12 cellular contexts compared by ENCODE assay signal in the genomic region with DNA sequence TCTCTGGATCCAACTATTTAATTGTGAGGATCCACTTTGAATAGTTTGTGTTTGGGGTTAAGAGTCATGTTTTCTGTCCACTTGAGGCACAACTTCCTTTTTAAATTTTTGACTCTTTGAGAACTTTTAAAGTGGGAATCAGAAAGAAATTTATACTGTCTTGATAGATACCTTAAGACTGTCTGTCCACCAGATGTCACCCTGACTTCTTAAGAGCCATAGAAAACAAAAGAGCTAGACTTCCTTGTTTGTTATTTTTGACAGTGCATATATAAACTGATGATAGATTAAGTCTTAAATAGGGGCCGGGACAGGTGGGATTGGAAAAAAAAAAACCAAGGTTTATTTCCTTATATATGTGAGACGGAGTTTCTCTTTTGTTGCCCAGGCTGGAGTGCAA. TPM values are rescaled to one million over a fixed set of nuclear protein-coding genes. Genes with fewer than 3 reads are reported as not detected.
A peak's percentile ranks its signal among the peaks of the same experiment; 100 is the strongest.
DNase-seq lines count a peak whose midpoint lies in the region; ATAC-seq, FAIRE-seq and TF ChIP-seq lines count a peak whose summit lies in the region.
"Had no signal": no experiment of that assay in that cellular context is flagged by ENCODE, and none has a peak within 500 bp of the region (broad histone marks: within the 10 kb centered on the region; RNA-seq: fewer than 3 reads in every experiment).

No MANE protein-coding gene starts in this region.

- no peaks in the 10 kb centered on the region for H3K27me3 Mint-ChIP-seq in CD8-positive, alpha-beta T cell (ENCODE audit: low read depth)

- TF ChIP-seq RAD21 in GM12878 (IDR thresholded peaks at IDR 0.05; ENCODE audit: insufficient read depth, low read depth, low read length) (peak; percentile 43), neural cell (conservative IDR thresholded peaks at IDR 0.05) (peak; percentile 79)

- 14% methylated on average over 2 of the region's 2 CpGs for WGBS in GM12878 (ENCODE audit: insufficient coverage, insufficient replicate concordance, low lambda C conversion rate, missing lambda C conversion rate)

- CTCF ChIA-PET in GM12878 (lab: Yijun Ruan, JAX): interaction anchor here (0.7 to 3.9 kb wide), 8 partner anchors 10 to 1628 kb away, joined by 3 to 26 read pairs (median 4); no protein-coding TSS in a partner anchor
- CTCF ChIA-PET in CD8-positive, alpha-beta T cell (lab: Charles Lee): no interaction called here

- RAD21 ChIA-PET in GM12878 (lab: Charles Lee; ENCODE audit: unreplicated experiment): interaction anchor here (0.5 to 1.0 kb wide), 3 partner anchors 1480 to 1628 kb away, joined by 3 read pairs; no protein-coding TSS in a partner anchor

- TF ChIP-seq EP300 in GM12878 (IDR thresholded peaks at IDR 0.05; ENCODE audit: borderline replicate concordance in 1 of 2, control insufficient read depth in 1 of 2, low read depth in 2 of 2, low read length in 2 of 2): no peak
- TF ChIP-seq EP300 in neural cell (conservative IDR thresholded peaks at IDR 0.05; ENCODE audit: poor library complexity, severe bottlenecking): no peak

- no TSS peak for BruUV-seq in GM12878 (replicated peaks; lab: Mats Ljungman, UMichigan)

- DNase-seq in NCI-H1092 treated with DMSO at 0.1 percent for 48 hours (lab: John Stamatoyannopoulos, UW) (peak; percentile 29), NCI-H1092 (lab: John Stamatoyannopoulos, UW) (no peak), MM.1S (peak; percentile 32), GM12878 (ENCODE audit: low read depth, low spot score) (no peak), coronary artery (ENCODE audit: low spot score) (no peak)
- no peak for DNase-seq in CD8-positive, alpha-beta T cell
- DNase-seq: activated T-cell treated with anti-CD3 and anti-CD28 coated beads, Interleukin-2, amount 50 U/mL, for 48 hours; effector CD4-positive, alpha-beta T cell; stimulated activated CD4-positive, alpha-beta T cell treated with anti-CD3 and anti-CD28 coated beads, Interleukin-12 subunit alpha, Interleukin-12 subunit beta, amount 100 ng/mL, for 4 hours had no signal

- H3K4me2 ChIP-seq in MM.1S (ENCODE audit: low read depth, low read length) (no peak overlapping the region), GM12878 (ENCODE audit: control insufficient read depth, insufficient read depth) (no peak overlapping the region), neural cell (ENCODE audit: low read length) (no peak overlapping the region)

- H3F3A ChIP-seq in MM.1S (ENCODE audit: insufficient read depth, low read length) (no peaks in the 10 kb centered on the region), neural cell (ENCODE audit: insufficient read depth, low read length, poor library complexity, severe bottlenecking) (no peaks in the 10 kb centered on the region)

- POLR2A ChIA-PET in GM12878 (lab: Charles Lee): no interaction called here
- POLR2A ChIA-PET in CD8-positive, alpha-beta T cell (lab: Charles Lee): no interaction called here

- SMC1A ChIA-PET in GM12878 (lab: Charles Lee; ENCODE audit: uncharacterized antibody, unreplicated experiment): interaction anchor here (0.7 to 1.6 kb wide), 5 partner anchors 142 to 1385 kb away, joined by 3 to 4 read pairs (median 3); partner anchors contain the start of gene RSL24D1

- H3K9me2 ChIP-seq in MM.1S (replicated peaks; ENCODE audit: insufficient read depth, low read length): no peaks in the 10 kb centered on the region
- H3K9me2 ChIP-seq in neural cell (ENCODE audit: insufficient read depth, low read length): no peaks in the 10 kb centered on the region

- H3K9ac ChIP-seq in MM.1S (ENCODE audit: low read length) (no peak overlapping the region), GM12878 (ENCODE audit: control insufficient read depth, insufficient read depth, low read length) (no peak overlapping the region), neural cell (ENCODE audit: low read length) (no peak overlapping the region)

- no peak overlapping the region for H3K27ac Mint-ChIP-seq in CD8-positive, alpha-beta T cell

- H2AFZ ChIP-seq in MM.1S (ENCODE audit: low read length) (no peak overlapping the region), GM12878 (ENCODE audit: control insufficient read depth, low read depth, low read length) (no peak overlapping the region), neural cell (ENCODE audit: low read depth, low read length) (no peak overlapping the region)

- TF ChIP-seq POLR2A in GM12878 (IDR thresholded peaks at IDR 0.05; ENCODE audit: low read depth, low read length): no peak

- H3K4me3 ChIP-seq in MM.1S (ENCODE audit: low read length): no peak overlapping the region
- H3K4me3 ChIP-seq in GM12878: no peak overlapping the region
- no peak overlapping the region for H3K4me3 ChIP-seq in neural cell (ENCODE audit: low read length)
- no peak overlapping the region for H3K4me3 ChIP-seq in CD8-positive, alpha-beta T cell (ENCODE audit: low read depth, low read length)
- no peak overlapping the region for H3K4me3 ChIP-seq in coronary artery

- intact Hi-C loops in GM12878 (cut with micrococcal nuclease; ENCODE audit: unreplicated experiment): no loop called here
- intact Hi-C loops in CD8-positive, alpha-beta T cell (cut with DNase I, micrococcal nuclease): no loop called here

- H3K36me3 Mint-ChIP-seq in CD8-positive, alpha-beta T cell: no peaks in the 10 kb centered on the region

- H3K79me2 ChIP-seq in MM.1S (ENCODE audit: low read length) (no peaks in the 10 kb centered on the region), GM12878 (ENCODE audit: control insufficient read depth, insufficient read depth, low read length) (no peaks in the 10 kb centered on the region), neural cell (replicated peaks; ENCODE audit: insufficient read depth, low read length) (no peaks in the 10 kb centered on the region)

- no peaks in the 10 kb centered on the region for H3K4me1 Mint-ChIP-seq in CD8-positive, alpha-beta T cell (ENCODE audit: low read depth)

- H3K9me3 Mint-ChIP-seq in CD8-positive, alpha-beta T cell: no peaks in the 10 kb centered on the region

- H3K4me1 ChIP-seq in MM.1S (ENCODE audit: low read length) (no peaks in the 10 kb centered on the region), GM12878 (ENCODE audit: control insufficient read depth, insufficient read depth, low read length) (no peaks in the 10 kb centered on the region)
- no peaks in the 10 kb centered on the region for H3K4me1 ChIP-seq in CD8-positive, alpha-beta T cell (ENCODE audit: insufficient read depth, low read length)

- TF ChIP-seq CTCF in MM.1S (IDR thresholded peaks at IDR 0.05; ENCODE audit: low read length) (peak; percentile 34), GM12878 (IDR thresholded peaks at IDR 0.05 in 2 of 3, conservative IDR thresholded peaks at IDR 0.05 in 1 of 3; ENCODE audit: control insufficient read depth in 2 of 3, extremely low read depth in 1 of 3, insufficient read depth in 1 of 3, low read depth in 3 of 3, low read length in 3 of 3) (peak in 1 of 3 experiments; percentile 5; a peak in 1 of 6 replicates), neural cell (IDR thresholded peaks at IDR 0.05; ENCODE audit: poor library complexity, severe bottlenecking) (peak; percentile 72), coronary artery (IDR thresholded peaks at IDR 0.05) (no peak)
- TF ChIP-seq CTCF in CD8-positive, alpha-beta T cell (IDR thresholded peaks at IDR 0.05): no peak

- H3K9me3 ChIP-seq in MM.1S (replicated peaks; ENCODE audit: insufficient read depth, low read length) (no peaks in the 10 kb centered on the region), GM12878 (replicated peaks; ENCODE audit: control insufficient read depth, insufficient read depth, low read length) (no peaks in the 10 kb centered on the region), neural cell (ENCODE audit: low read length) (no peaks in the 10 kb centered on the region)
- no peaks in the 10 kb centered on the region for H3K9me3 ChIP-seq in CD8-positive, alpha-beta T cell (ENCODE audit: low read length)

- H4K20me1 ChIP-seq in MM.1S (ENCODE audit: insufficient read depth, low read length) (no peaks in the 10 kb centered on the region), GM12878 (ENCODE audit: control insufficient read depth, insufficient read depth) (no peaks in the 10 kb centered on the region), neural cell (ENCODE audit: insufficient read depth) (no peaks in the 10 kb centered on the region)

- no peak for FAIRE-seq in GM12878 (lab: Jason Lieb, UNC)
- FAIRE-seq: GM12891 had no signal

- no peak overlapping the region for H3K27ac ChIP-seq in MM.1S (ENCODE audit: low read length)
- H3K27ac ChIP-seq in GM12878 (ENCODE audit: control insufficient read depth, insufficient read depth): no peak overlapping the region
- no peak overlapping the region for H3K27ac ChIP-seq in neural cell (ENCODE audit: low read length)
- H3K27ac ChIP-seq in CD8-positive, alpha-beta T cell (ENCODE audit: low read depth, low read length): no peak overlapping the region
- H3K27ac ChIP-seq in coronary artery: no peak overlapping the region

- H3K27me3 ChIP-seq in MM.1S (replicated peaks; ENCODE audit: insufficient read depth, low read length): no peaks in the 10 kb centered on the region
- no peaks in the 10 kb centered on the region for H3K27me3 ChIP-seq in GM12878 (replicated peaks in 1 of 2; ENCODE audit: control insufficient read depth in 2 of 2, insufficient read depth in 2 of 2, low read length in 1 of 2)
- H3K27me3 ChIP-seq in neural cell (ENCODE audit: insufficient read depth, low read depth, low read length): no peaks in the 10 kb centered on the region
- no peaks in the 10 kb centered on the region for H3K27me3 ChIP-seq in CD8-positive, alpha-beta T cell (ENCODE audit: insufficient read depth, low read length)

- no peak overlapping the region for H3K4me3 Mint-ChIP-seq in CD8-positive, alpha-beta T cell

- no peaks in the 10 kb centered on the region for H3K36me3 ChIP-seq in MM.1S (replicated peaks; ENCODE audit: insufficient read depth, low read length)
- no peaks in the 10 kb centered on the region for H3K36me3 ChIP-seq in GM12878 (ENCODE audit: control insufficient read depth in 2 of 2, insufficient read depth in 2 of 2, low read length in 1 of 2)
- no peaks in the 10 kb centered on the region for H3K36me3 ChIP-seq in neural cell (ENCODE audit: insufficient read depth, low read length)
- H3K36me3 ChIP-seq in CD8-positive, alpha-beta T cell (ENCODE audit: insufficient read depth, low read length): no peaks in the 10 kb centered on the region

- in situ Hi-C loops in GM12878 (cut with MboI): loop anchor here (25.0 kb wide), 1 partner anchor 1626 kb away; no protein-coding TSS in a partner anchor

- ATAC-seq in GM12878 (peak; percentile 76), GM21515 (IDR thresholded peaks at IDR 0.05; ENCODE audit: unreplicated experiment) (no peak)
- no peak for ATAC-seq in CD8-positive, alpha-beta T cell

RNA-seq across cellular contexts. Expression of gene WDR72, which starts 52.1 kb away (rescaled TPM):
- not detected in 2 replicates for total RNA-seq in GM12878 (2013; cell fraction: nucleolus; rRNA removed)
- total RNA-seq in GM12878 (2014; rRNA removed) (not detected in 2 replicates), GM12878 (2014; rRNA removed; fragmentation: Illumina TruSeq; extraction: Trizol) (not detected in 2 replicates), GM12878 (2021) (0.03 TPM in 1 of 2 replicates, not detected in the other)
- polyA plus RNA-seq in GM12878 (2011; ENCODE audit: low read depth): not detected
- polyA plus RNA-seq in GM12878 (2011; rRNA removed) (not detected in 2 replicates), GM12878 (2014; fragmentation: Illumina TruSeq; extraction: Trizol) (not detected in 2 replicates), GM12878 (2014; fragmentation: Nextera tagmentation; extraction: Ambion mirVana) (not detected), GM12878 (2014; rRNA removed) (not detected in 2 replicates), GM12878 (2016; fragmentation: Nextera tagmentation; extraction: Ambion mirVana) (not detected), neural cell (0.05 TPM in 1 of 2 replicates, not detected in the other)
- polyA plus RNA-seq in GM12878 (2011; cell fraction: cytosol; rRNA removed): not detected in 2 replicates
- polyA plus RNA-seq in GM12878 (2011; cell fraction: nucleus; rRNA removed): 0.01 TPM in 1 of 2 replicates, not detected in the other
- polyA plus RNA-seq in GM12878 (2012): not detected in 2 replicates
- not detected in 2 replicates for polyA minus RNA-seq in GM12878 (2011; rRNA and poly(A)+ RNA removed)
- polyA minus RNA-seq in GM12878 (2011; cell fraction: cytosol; rRNA and poly(A)+ RNA removed): not detected in 2 replicates
- polyA minus RNA-seq in GM12878 (2011; cell fraction: nucleus; rRNA and poly(A)+ RNA removed): not detected in 2 replicates
- 0.12 and 0.24 TPM in 2 replicates for polyA minus RNA-seq in neural cell
- not detected for total RNA-seq in CD8-positive, alpha-beta T cell

Comparison
In these comparisons a context has a peak if more than half of its experiments do, and no peak if none do; other contexts are left out.
1. DNase-seq: peak in NCI-H1092 treated with DMSO at 0.1 percent for 48 hours (single experiment) and MM.1S (single experiment); none in NCI-H1092 (single experiment), GM12878 (single experiment), CD8-positive, alpha-beta T cell (0 of 7) and coronary artery (single experiment).
2. CTCF ChIP-seq: peak in MM.1S (single experiment) and neural cell (single experiment); none in CD8-positive, alpha-beta T cell (single experiment) and coronary artery (single experiment).